9 cellular contexts compared by ENCODE assay signal in the genomic region with DNA sequence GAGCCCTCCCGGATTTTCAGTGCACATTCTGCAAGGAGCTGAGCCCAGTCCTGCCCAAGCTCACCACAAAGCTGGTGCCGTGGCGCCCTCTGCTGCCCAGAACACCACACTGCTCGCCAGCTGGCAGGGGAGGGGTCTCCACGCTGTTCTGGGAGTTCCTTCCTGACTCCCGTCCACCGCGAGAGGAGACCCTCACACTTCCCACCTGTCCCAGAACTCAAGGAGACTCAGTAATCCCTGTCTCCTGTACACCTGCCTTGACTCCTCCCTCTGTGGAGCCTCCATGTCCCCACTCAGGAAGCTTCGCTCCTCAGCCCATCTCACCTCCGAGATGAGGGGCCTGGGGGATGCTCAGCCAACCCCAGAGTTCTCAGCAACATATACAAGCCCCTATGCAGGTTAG. TPM values are rescaled to one million over a fixed set of nuclear protein-coding genes. Genes with fewer than 3 reads are reported as not detected.
A peak's percentile ranks its signal among the peaks of the same experiment; 100 is the strongest.
DNase-seq lines count a peak whose midpoint lies in the region; ATAC-seq and TF ChIP-seq lines count a peak whose summit lies in the region.
"Had no signal": no experiment of that assay in that cellular context is flagged by ENCODE, and none has a peak within 500 bp of the region (broad histone marks: within the 10 kb centered on the region; RNA-seq: fewer than 3 reads in every experiment).

No MANE protein-coding gene starts in this region.

- H3K4me3 ChIP-seq in GM12865 (ENCODE audit: low read depth, low read length) (no peak overlapping the region), endodermal cell (ENCODE audit: low read length) (no peak overlapping the region), mucosa of descending colon (no peak overlapping the region)

- no peaks in the 10 kb centered on the region for H3K36me3 Mint-ChIP-seq in endodermal cell (ENCODE audit: low read depth)
- H3K36me3 Mint-ChIP-seq: activated naive CD4-positive, alpha-beta T cell treated with anti-CD3 and anti-CD28 coated beads, Interleukin-2, amount 50 U/mL, for 24 hours had no signal

- H3K9me3 ChIP-seq in endodermal cell (ENCODE audit: control insufficient read depth, low read length) (no peaks in the 10 kb centered on the region), mucosa of descending colon (no peaks in the 10 kb centered on the region)

- no peak overlapping the region for H3K27ac ChIP-seq in endodermal cell (ENCODE audit: low read depth, low read length)
- H3K27ac ChIP-seq in substantia nigra (ENCODE audit: low read depth, low read length, poor library complexity, severe bottlenecking) = no peak overlapping the region

- H3K27me3 ChIP-seq in endodermal cell (ENCODE audit: control insufficient read depth, insufficient read depth, low read length, poor library complexity, severe bottlenecking) = no peaks in the 10 kb centered on the region

- TF ChIP-seq CTCF in GM12865 (IDR thresholded peaks at IDR 0.05; ENCODE audit: insufficient read depth, low read depth, low read length, missing control alignments) (peak; percentile 92), endodermal cell (conservative IDR thresholded peaks at IDR 0.05) (peak; percentile 98), mucosa of descending colon (IDR thresholded peaks at IDR 0.05) (peak; percentile 80)

- H3K27ac Mint-ChIP-seq in endodermal cell = no peak overlapping the region

- H3K4me1 Mint-ChIP-seq in endodermal cell = no peaks in the 10 kb centered on the region

- H3K9me3 Mint-ChIP-seq in endodermal cell = no peaks in the 10 kb centered on the region
- H3K9me3 Mint-ChIP-seq: activated naive CD4-positive, alpha-beta T cell treated with anti-CD3 and anti-CD28 coated beads, Interleukin-2, amount 50 U/mL, for 24 hours had no signal

- no peak overlapping the region for H3K4me3 Mint-ChIP-seq in endodermal cell
- H3K4me3 Mint-ChIP-seq: activated naive CD4-positive, alpha-beta T cell treated with anti-CD3 and anti-CD28 coated beads, Interleukin-2, amount 50 U/mL, for 24 hours had no signal

- intact Hi-C loops in mucosa of descending colon (cut with DNase I, micrococcal nuclease) = loop anchor here (10.0 kb wide), 2 partner anchors 324 to 394 kb away; partner anchors contain the start of gene SLC29A3 (in 2 of the 2)

- H3K27me3 Mint-ChIP-seq in endodermal cell (ENCODE audit: insufficient read depth) = no peaks in the 10 kb centered on the region
- H3K27me3 Mint-ChIP-seq: activated naive CD4-positive, alpha-beta T cell treated with anti-CD3 and anti-CD28 coated beads, Interleukin-2, amount 50 U/mL, for 24 hours had no signal

- peak; percentile 53 for DNase-seq in GM12865 (ENCODE audit: low read depth)
- DNase-seq in NCI-H146 treated with DMSO at 0.1 percent for 48 hours (lab: John Stamatoyannopoulos, UW; ENCODE audit: unreplicated experiment) = peak; percentile 3
- peak; percentile 73 for DNase-seq in activated CD8-positive, alpha-beta memory T cell treated with anti-CD3 and anti-CD28 coated beads, Interleukin-2, amount 50 U/mL, for 4 hours
- DNase-seq in endodermal cell = peak; percentile 96
- peak in 2 of 3 donors; percentile 73 to 77 for DNase-seq in mucosa of descending colon
- DNase-seq in substantia nigra (lab: John Stamatoyannopoulos, UW) = peak in 39 of 49 donors; percentile 15 to 75 (median 52)

- H3K9ac ChIP-seq in endodermal cell (ENCODE audit: extremely low read depth, low read length, poor library complexity, severe bottlenecking) = no peak overlapping the region

- H3K4me1 ChIP-seq in endodermal cell (ENCODE audit: control insufficient read depth, insufficient read depth, low read length) (no peaks in the 10 kb centered on the region), mucosa of descending colon (ENCODE audit: low read depth) (peaks cover 6% of the 10 kb centered on the region)

- ATAC-seq in mucosa of descending colon (peak; percentile 66), HG02759 (IDR thresholded peaks at IDR 0.05; ENCODE audit: unreplicated experiment) (no peak), GM18520 (IDR thresholded peaks at IDR 0.05; ENCODE audit: unreplicated experiment) (no peak)

- WGBS in endodermal cell (ENCODE audit: insufficient coverage in 1 of 2, insufficient read length in 1 of 2), 2 experiments = 27 to 67% methylated on average over 3 to 10 of the region's 10 CpGs

- no peaks in the 10 kb centered on the region for H3K36me3 ChIP-seq in endodermal cell (ENCODE audit: control insufficient read depth, insufficient read depth, low read length)
- H3K36me3 ChIP-seq in mucosa of descending colon (ENCODE audit: low read depth) = no peaks in the 10 kb centered on the region

RNA-seq across cellular contexts. Expression of gene C10orf105, which starts 11.3 kb away (rescaled TPM):
- under 1 TPM; 0.13 to 0.33 TPM for total RNA-seq in endodermal cell
- 0.64 TPM for polyA plus RNA-seq in endodermal cell (2013, experiment 1 of 2)
- polyA plus RNA-seq in endodermal cell (2013, experiment 2 of 2) = 0.66 TPM
- under 1 TPM in 1 of 3 donors, not detected in 2; 0.10 TPM for total RNA-seq in mucosa of descending colon

Comparison
In these comparisons a context has a peak if more than half of its experiments do, and no peak if none do; other contexts are left out.
1. DNase-seq: peak in every context shown above with its lines; median percentile 96 in endodermal cell; 75 in mucosa of descending colon; 73 in activated CD8-positive, alpha-beta memory T cell treated with anti-CD3 and anti-CD28 coated beads, Interleukin-2, amount 50 U/mL, for 4 hours; 53 in GM12865; 52 in substantia nigra; 3 in NCI-H146 treated with DMSO at 0.1 percent for 48 hours.